In the genomic region with DNA sequence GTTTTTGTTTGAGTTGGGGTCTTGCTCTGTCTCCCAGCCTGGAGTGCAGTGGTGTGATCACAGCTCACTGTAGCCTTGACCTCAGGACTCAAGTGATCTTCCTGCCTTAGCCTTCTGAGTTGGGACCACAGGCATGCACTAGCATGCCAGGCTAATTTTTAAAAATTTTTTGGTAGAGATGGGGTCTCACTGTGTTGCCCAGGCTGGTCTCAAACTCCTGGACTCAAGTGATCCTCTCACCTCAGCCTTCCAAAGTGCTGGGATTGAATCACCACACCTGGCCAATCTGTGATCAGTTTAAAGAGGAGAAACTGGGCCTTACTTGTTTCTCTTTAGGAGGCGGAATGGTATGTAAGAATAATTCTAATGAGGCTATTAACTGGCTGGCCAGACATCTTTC, we compare ENCODE assay signal across 18 cellular contexts.
"Had no signal": no experiment of that assay in that cellular context is flagged by ENCODE, and none has a peak within 500 bp of the region (broad histone marks: within the 10 kb centered on the region; RNA-seq: fewer than 3 reads in every experiment).

No MANE protein-coding gene starts in this region.

- H3K36me3 ChIP-seq: breast epithelium, colonic mucosa had no signal

- H3K27me3 ChIP-seq: ascending aorta, breast epithelium, colonic mucosa, tibial nerve had no signal

- H3K36me3 Mint-ChIP-seq: activated naive CD4-positive, alpha-beta T cell treated with anti-CD3 and anti-CD28 coated beads, Interleukin-2, amount 50 U/mL, for 72 hours had no signal

- H3K4me3 Mint-ChIP-seq: activated CD4-positive, alpha-beta memory T cell treated with anti-CD3 and anti-CD28 coated beads, Interleukin-2, amount 10 ng/mL, durations not matched to agents 7 days and 5 days; activated CD4-positive, alpha-beta T cell treated with anti-CD3 and anti-CD28 coated beads, Interleukin-2, amount 10 ng/mL, durations not matched to agents 24 days and 14 days; activated T-cell treated with anti-CD3 and anti-CD28 coated beads, Interleukin-2, amount 50 U/mL, for 24 hours; activated T-helper 17 cell treated with anti-CD3 and anti-CD28 coated beads, Interleukin-2, amount 50 U/mL, for 72 hours; central memory CD8-positive, alpha-beta T cell; naive B cell; stimulated activated naive CD8-positive, alpha-beta T cell treated with anti-CD3 and anti-CD28 coated beads, Interleukin-15, Interleukin-2, amounts not matched to agents 100 ng/mL and 50 ng/mL, for 24 hours had no signal

- H3K4me1 Mint-ChIP-seq: activated T-helper 17 cell treated with anti-CD3 and anti-CD28 coated beads, Interleukin-2, amount 50 U/mL, for 72 hours; central memory CD8-positive, alpha-beta T cell had no signal

- H3K9me3 Mint-ChIP-seq: activated CD4-positive, alpha-beta memory T cell treated with anti-CD3 and anti-CD28 coated beads, Interleukin-2, amount 10 ng/mL, durations not matched to agents 7 days and 5 days; activated CD4-positive, alpha-beta T cell treated with anti-CD3 and anti-CD28 coated beads, Interleukin-2, amount 10 ng/mL, durations not matched to agents 24 days and 14 days; activated naive CD4-positive, alpha-beta T cell treated with anti-CD3 and anti-CD28 coated beads, Interleukin-2, amount 50 U/mL, for 72 hours; activated T-cell treated with anti-CD3 and anti-CD28 coated beads, Interleukin-2, amount 50 U/mL, for 24 hours; activated T-helper 17 cell treated with anti-CD3 and anti-CD28 coated beads, Interleukin-2, amount 50 U/mL, for 72 hours; central memory CD8-positive, alpha-beta T cell; naive B cell; stimulated activated naive CD8-positive, alpha-beta T cell treated with anti-CD3 and anti-CD28 coated beads, Interleukin-15, Interleukin-2, amounts not matched to agents 100 ng/mL and 50 ng/mL, for 24 hours had no signal

- H3K27ac Mint-ChIP-seq: activated CD4-positive, alpha-beta memory T cell treated with anti-CD3 and anti-CD28 coated beads, Interleukin-2, amount 10 ng/mL, durations not matched to agents 7 days and 5 days; activated CD4-positive, alpha-beta T cell treated with anti-CD3 and anti-CD28 coated beads, Interleukin-2, amount 10 ng/mL, durations not matched to agents 24 days and 14 days; activated naive CD4-positive, alpha-beta T cell treated with anti-CD3 and anti-CD28 coated beads, Interleukin-2, amount 50 U/mL, for 72 hours; activated T-cell treated with anti-CD3 and anti-CD28 coated beads, Interleukin-2, amount 50 U/mL, for 24 hours; activated T-helper 17 cell treated with anti-CD3 and anti-CD28 coated beads, Interleukin-2, amount 50 U/mL, for 72 hours; progenitor cell of endocrine pancreas; stimulated activated naive CD8-positive, alpha-beta T cell treated with anti-CD3 and anti-CD28 coated beads, Interleukin-15, Interleukin-2, amounts not matched to agents 100 ng/mL and 50 ng/mL, for 24 hours had no signal

- H3K27me3 Mint-ChIP-seq: activated CD4-positive, alpha-beta memory T cell treated with anti-CD3 and anti-CD28 coated beads, Interleukin-2, amount 10 ng/mL, durations not matched to agents 7 days and 5 days; activated CD4-positive, alpha-beta T cell treated with anti-CD3 and anti-CD28 coated beads, Interleukin-2, amount 10 ng/mL, durations not matched to agents 24 days and 14 days; activated T-cell treated with anti-CD3 and anti-CD28 coated beads, Interleukin-2, amount 50 U/mL, for 24 hours; activated T-helper 17 cell treated with anti-CD3 and anti-CD28 coated beads, Interleukin-2, amount 50 U/mL, for 72 hours; central memory CD8-positive, alpha-beta T cell; naive B cell; progenitor cell of endocrine pancreas; stimulated activated naive CD8-positive, alpha-beta T cell treated with anti-CD3 and anti-CD28 coated beads, Interleukin-15, Interleukin-2, amounts not matched to agents 100 ng/mL and 50 ng/mL, for 24 hours had no signal

- H3K9me3 ChIP-seq: ascending aorta, breast epithelium, colonic mucosa, tibial nerve had no signal

- H3K27ac ChIP-seq: ascending aorta, colonic mucosa had no signal

- ATAC-seq: activated CD4-positive, CD25-positive, alpha-beta regulatory T cell treated with anti-CD3 and anti-CD28 coated beads, Interleukin-2, amount 50 U/mL, for 24 hours; activated naive CD4-positive, alpha-beta T cell treated with anti-CD3 and anti-CD28 coated beads, Interleukin-2, amount 50 U/mL, for 72 hours; activated T-helper 17 cell treated with anti-CD3 and anti-CD28 coated beads, Interleukin-2, amount 50 U/mL, for 72 hours; SK-N-SH treated with all-trans-retinoic acid at 6 μM for 48 hours had no signal

- FAIRE-seq: islet of Langerhans, urothelium cell line had no signal

- H3K4me1 ChIP-seq: ascending aorta, breast epithelium, colonic mucosa had no signal

- DNase-seq: activated CD4-positive, alpha-beta memory T cell treated with anti-CD3 and anti-CD28 coated beads, Interleukin-2, amount 10 ng/mL, durations not matched to agents 7 days and 5 days; activated CD4-positive, alpha-beta T cell treated with anti-CD3 and anti-CD28 coated beads, Interleukin-2, amount 10 ng/mL, durations not matched to agents 24 days and 14 days; activated T-cell treated with anti-CD3 and anti-CD28 coated beads, Interleukin-2, amount 50 U/mL, for 24 hours; colonic mucosa; naive B cell; stimulated activated CD4-positive, alpha-beta T cell treated with anti-CD3 and anti-CD28 coated beads, Interleukin-1b, Interleukin-23, amount 100 ng/mL, for 48 hours had no signal

- H3K4me3 ChIP-seq: ascending aorta, breast epithelium, colonic mucosa, tibial nerve had no signal
